ENCODE assay signal across 24 cellular contexts in the genomic region with DNA sequence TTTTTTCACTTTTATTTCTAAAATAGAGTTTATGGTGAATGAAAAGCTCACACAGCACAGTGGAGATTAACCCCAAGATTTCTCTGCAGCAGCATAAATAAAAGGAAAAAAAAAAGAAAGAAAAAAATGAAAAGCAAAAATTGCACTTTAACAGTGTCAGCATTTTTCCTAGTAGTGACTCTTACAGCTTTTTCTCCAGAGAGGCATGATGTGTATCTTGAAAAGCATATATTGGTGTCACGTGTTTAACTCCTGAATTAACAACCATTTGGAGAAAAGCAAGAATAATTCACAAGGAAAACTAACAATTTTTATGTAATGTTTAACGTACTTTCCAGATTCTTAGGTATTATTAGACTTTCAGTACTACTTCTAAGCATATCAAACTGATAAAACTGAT.
DNase-seq lines count a peak whose midpoint lies in the region; ATAC-seq, FAIRE-seq and TF ChIP-seq lines count a peak whose summit lies in the region.
"Had no signal": no experiment of that assay in that cellular context is flagged by ENCODE, and none has a peak within 500 bp of the region (broad histone marks: within the 10 kb centered on the region; RNA-seq: fewer than 3 reads in every experiment).

No MANE protein-coding gene starts in this region.

- no peaks in the 10 kb centered on the region for H3K9me3 ChIP-seq in HepG2 (ENCODE audit: low read length)
- H3K9me3 ChIP-seq in right lobe of liver, result no peaks in the 10 kb centered on the region
- no peaks in the 10 kb centered on the region for H3K9me3 ChIP-seq in GM12878 (replicated peaks; ENCODE audit: control insufficient read depth, insufficient read depth, low read length)
- H3K9me3 ChIP-seq: BE2C, BLaER1 had no signal

- no peak for TF ChIP-seq CTCF in HepG2 (CRISPR knock-in tag; IDR thresholded peaks at IDR 0.05)
- no peak for TF ChIP-seq CTCF in right lobe of liver (IDR thresholded peaks at IDR 0.05)
- TF ChIP-seq CTCF in GM12878 (IDR thresholded peaks at IDR 0.05 in 2 of 3, conservative IDR thresholded peaks at IDR 0.05 in 1 of 3; ENCODE audit: control insufficient read depth in 2 of 3, extremely low read depth in 1 of 3, insufficient read depth in 1 of 3, low read depth in 3 of 3, low read length in 3 of 3), result no peak

- CTCF ChIA-PET in HepG2 (lab: Yijun Ruan, JAX; ENCODE audit: low intra/inter-chr PET ratio, low total read pairs) (no interaction called here), GM12878 (lab: Yijun Ruan, JAX) (no interaction called here)

- no TSS peak for BruUV-seq in HepG2 (replicated peaks; lab: Mats Ljungman, UMichigan)
- no TSS peak for BruUV-seq in GM12878 (replicated peaks; lab: Mats Ljungman, UMichigan)

- H3K36me3 ChIP-seq in HepG2 (replicated peaks in 1 of 2; ENCODE audit: control insufficient read depth in 1 of 2, insufficient read depth in 2 of 2, low read length in 2 of 2) (no peaks in the 10 kb centered on the region), right lobe of liver (no peaks in the 10 kb centered on the region), GM12878 (ENCODE audit: control insufficient read depth in 2 of 2, insufficient read depth in 2 of 2, low read length in 1 of 2) (no peaks in the 10 kb centered on the region)
- H3K36me3 ChIP-seq: BE2C, BLaER1 had no signal

- no peak for TF ChIP-seq EP300 in HepG2 (IDR thresholded peaks at IDR 0.05; ENCODE audit: low read depth in 2 of 2, low read length in 2 of 2)
- no peak for TF ChIP-seq EP300 in HepG2 (CRISPR knock-in tag; IDR thresholded peaks at IDR 0.05; ENCODE audit: borderline replicate concordance)
- no peak for TF ChIP-seq EP300 in GM12878 (IDR thresholded peaks at IDR 0.05; ENCODE audit: borderline replicate concordance in 1 of 2, control insufficient read depth in 1 of 2, low read depth in 2 of 2, low read length in 2 of 2)

- DNase-seq in HepG2 (ENCODE audit: low spot score) (no peak), right lobe of liver (no peak), OCI-M1 (lab: John Stamatoyannopoulos, UW) (peak; percentile 19), GM12878 (ENCODE audit: low read depth, low spot score) (no peak), GM19239 (ENCODE audit: insufficient read length, low spot score) (no peak), foreskin melanocyte (no peak), cerebellar nuclear complex (lab: John Stamatoyannopoulos, UW) (no peak)
- DNase-seq: ACHN; BE2C; C1 segment of cervical spinal cord; CD4-positive, alpha-beta memory T cell; CD4-positive, CD25-positive, alpha-beta regulatory T cell; CD8-positive, alpha-beta memory T cell; COR-L47; DMS 273 treated with DMSO at 0.1 percent for 48 hours; DMS153; DMS53; DMS79; DND-41; EL; GDM1 had no signal

- SMC1A ChIA-PET in GM12878 (lab: Charles Lee; ENCODE audit: uncharacterized antibody, unreplicated experiment), result interaction anchor here (1.1 kb wide), 1 partner anchor 11 kb away, joined by 5 read pairs; no protein-coding TSS in a partner anchor

- H3K4me2 ChIP-seq in HepG2 (ENCODE audit: low read depth, low read length), result no peak overlapping the region
- no peak overlapping the region for H3K4me2 ChIP-seq in GM12878 (ENCODE audit: control insufficient read depth, insufficient read depth)
- H3K4me2 ChIP-seq: BLaER1 had no signal

- no peak overlapping the region for H3K27ac ChIP-seq in HepG2 (ENCODE audit: extremely low read length, insufficient read depth, low read length)
- no peak overlapping the region for H3K27ac ChIP-seq in right lobe of liver
- H3K27ac ChIP-seq in GM12878 (ENCODE audit: control insufficient read depth, insufficient read depth), result no peak overlapping the region
- H3K27ac ChIP-seq: 22Rv1, BLaER1 had no signal

- H4K20me1 ChIP-seq in HepG2 (ENCODE audit: insufficient read depth, low read length) (no peaks in the 10 kb centered on the region), GM12878 (ENCODE audit: control insufficient read depth, insufficient read depth) (no peaks in the 10 kb centered on the region)
- H4K20me1 ChIP-seq: BLaER1 had no signal

- intact Hi-C loops in HepG2 (cut with micrococcal nuclease; ENCODE audit: unreplicated experiment), result no loop called here
- intact Hi-C loops in right lobe of liver (cut with DNase I), result no loop called here
- intact Hi-C loops in GM12878 (cut with micrococcal nuclease; ENCODE audit: unreplicated experiment), result no loop called here

- TF ChIP-seq RAD21 in HepG2 (CRISPR knock-in tag; IDR thresholded peaks at IDR 0.05) (no peak), GM12878 (IDR thresholded peaks at IDR 0.05; ENCODE audit: insufficient read depth, low read depth, low read length) (no peak)

- FAIRE-seq in HepG2 (lab: Jason Lieb, UNC) (no peak), GM12878 (lab: Jason Lieb, UNC) (peak; percentile 65), GM19239 (lab: Jason Lieb, UNC) (no peak)
- FAIRE-seq: GM12891 had no signal

- H3K4me1 ChIP-seq in HepG2 (ENCODE audit: insufficient read depth, low read length) (no peaks in the 10 kb centered on the region), right lobe of liver (no peaks in the 10 kb centered on the region), GM12878 (ENCODE audit: control insufficient read depth, insufficient read depth, low read length) (no peaks in the 10 kb centered on the region)
- H3K4me1 ChIP-seq: BE2C, BLaER1 had no signal

- in situ Hi-C loops in HepG2 (cut with HindIII; ENCODE audit: extremely low pct_ligation_motif_present, low pct_unique_long_range_greater_than_20kb) (no loop called here), GM12878 (cut with MboI) (no loop called here)

- no peaks in the 10 kb centered on the region for H3K27me3 ChIP-seq in HepG2 (ENCODE audit: control insufficient read depth in 1 of 2, insufficient read depth in 2 of 2, low read length in 2 of 2)
- no peaks in the 10 kb centered on the region for H3K27me3 ChIP-seq in right lobe of liver
- H3K27me3 ChIP-seq in GM12878 (replicated peaks in 1 of 2; ENCODE audit: control insufficient read depth in 2 of 2, insufficient read depth in 2 of 2, low read length in 1 of 2), result no peaks in the 10 kb centered on the region
- H3K27me3 ChIP-seq: BLaER1 had no signal

- ATAC-seq in HepG2, result no peak
- ATAC-seq in right lobe of liver, result no peak
- ATAC-seq in GM12878, result no peak

- H3K79me2 ChIP-seq in HepG2 (ENCODE audit: insufficient read depth, low read length) (no peaks in the 10 kb centered on the region), GM12878 (ENCODE audit: control insufficient read depth, insufficient read depth, low read length) (no peaks in the 10 kb centered on the region)

- H3K9ac ChIP-seq in HepG2 (ENCODE audit: insufficient read depth, low read depth, low read length), result no peak overlapping the region
- H3K9ac ChIP-seq in GM12878 (ENCODE audit: control insufficient read depth, insufficient read depth, low read length), result no peak overlapping the region
- H3K9ac ChIP-seq: BLaER1 had no signal

- POLR2A ChIA-PET in HepG2 (lab: Yijun Ruan, JAX), result no interaction called here
- POLR2A ChIA-PET in GM12878 (lab: Charles Lee), result no interaction called here

- TF ChIP-seq POLR2A in HepG2 (IDR thresholded peaks at IDR 0.05; ENCODE audit: insufficient read depth in 1 of 2, low read depth in 2 of 2, low read length in 2 of 2), result no peak
- no peak for TF ChIP-seq POLR2A in right lobe of liver (IDR thresholded peaks at IDR 0.05)
- TF ChIP-seq POLR2A in GM12878 (IDR thresholded peaks at IDR 0.05; ENCODE audit: low read depth, low read length), result no peak

- WGBS in HepG2 (ENCODE audit: low lambda C conversion rate), result 0% methylated on average over 2 of the region's 2 CpGs
- 36% methylated on average over 2 of the region's 2 CpGs for WGBS in right lobe of liver (ENCODE audit: insufficient coverage, low coverage, low lambda C conversion rate, missing lambda C conversion rate)
- 3% methylated on average over 2 of the region's 2 CpGs for WGBS in GM12878 (ENCODE audit: insufficient coverage, insufficient replicate concordance, low lambda C conversion rate, missing lambda C conversion rate)

- RAD21 ChIA-PET in GM12878 (lab: Charles Lee; ENCODE audit: unreplicated experiment), result no interaction called here

- H3K4me3 ChIP-seq in HepG2 (replicated peaks in 1 of 3; ENCODE audit: insufficient read depth in 1 of 3, low read depth in 2 of 3, low read length in 3 of 3), result no peak overlapping the region
- no peak overlapping the region for H3K4me3 ChIP-seq in right lobe of liver
- no peak overlapping the region for H3K4me3 ChIP-seq in GM12878
- H3K4me3 ChIP-seq: BLaER1 had no signal

- no peak overlapping the region for H2AFZ ChIP-seq in HepG2 (ENCODE audit: low read length)
- H2AFZ ChIP-seq in GM12878 (ENCODE audit: control insufficient read depth, low read depth, low read length), result no peak overlapping the region

TF ChIP-seq in HepG2, 621 proteins besides CTCF, POLR2A, EP300 and RAD21:
- TF ChIP-seq MAFK (conservative IDR thresholded peaks at IDR 0.05 in 1 of 2, IDR thresholded peaks at IDR 0.05 in 1 of 2; ENCODE audit: low read length in 2 of 2) (peak; percentile 84 to 90), SMARCC2 (IDR thresholded peaks at IDR 0.05) (no peak), MAFF (IDR thresholded peaks at IDR 0.05; ENCODE audit: low read depth, low read length) (peak; percentile 79)
TF ChIP-seq in HepG2: peak in this region for 2.

TF ChIP-seq in GM12878, 131 proteins besides CTCF, POLR2A, EP300 and RAD21:
- TF ChIP-seq FOS (IDR thresholded peaks at IDR 0.05; ENCODE audit: borderline replicate concordance, extremely low read depth, insufficient read length) (no peak), NFIC (IDR thresholded peaks at IDR 0.05; ENCODE audit: low read depth, low read length) (no peak), WRNIP1 (IDR thresholded peaks at IDR 0.05; ENCODE audit: borderline replicate concordance, low read depth, low read length) (no peak), ZNF384 (IDR thresholded peaks at IDR 0.05; ENCODE audit: borderline replicate concordance, low read depth, low read length) (no peak), MTA3 (IDR thresholded peaks at IDR 0.05; ENCODE audit: borderline replicate concordance, low read length) (no peak), ASH2L (IDR thresholded peaks at IDR 0.05; ENCODE audit: borderline replicate concordance, low read depth) (no peak)
- TF ChIP-seq, protein P1, sequence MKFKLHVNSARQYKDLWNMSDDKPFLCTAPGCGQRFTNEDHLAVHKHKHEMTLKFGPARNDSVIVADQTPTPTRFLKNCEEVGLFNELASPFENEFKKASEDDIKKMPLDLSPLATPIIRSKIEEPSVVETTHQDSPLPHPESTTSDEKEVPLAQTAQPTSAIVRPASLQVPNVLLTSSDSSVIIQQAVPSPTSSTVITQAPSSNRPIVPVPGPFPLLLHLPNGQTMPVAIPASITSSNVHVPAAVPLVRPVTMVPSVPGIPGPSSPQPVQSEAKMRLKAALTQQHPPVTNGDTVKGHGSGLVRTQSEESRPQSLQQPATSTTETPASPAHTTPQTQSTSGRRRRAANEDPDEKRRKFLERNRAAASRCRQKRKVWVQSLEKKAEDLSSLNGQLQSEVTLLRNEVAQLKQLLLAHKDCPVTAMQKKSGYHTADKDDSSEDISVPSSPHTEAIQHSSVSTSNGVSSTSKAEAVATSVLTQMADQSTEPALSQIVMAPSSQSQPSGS (IDR thresholded peaks at IDR 0.05; ENCODE audit: low read length), result no peak
